Comparison of ENCODE assay signal across 1 cellular context in the genomic region with DNA sequence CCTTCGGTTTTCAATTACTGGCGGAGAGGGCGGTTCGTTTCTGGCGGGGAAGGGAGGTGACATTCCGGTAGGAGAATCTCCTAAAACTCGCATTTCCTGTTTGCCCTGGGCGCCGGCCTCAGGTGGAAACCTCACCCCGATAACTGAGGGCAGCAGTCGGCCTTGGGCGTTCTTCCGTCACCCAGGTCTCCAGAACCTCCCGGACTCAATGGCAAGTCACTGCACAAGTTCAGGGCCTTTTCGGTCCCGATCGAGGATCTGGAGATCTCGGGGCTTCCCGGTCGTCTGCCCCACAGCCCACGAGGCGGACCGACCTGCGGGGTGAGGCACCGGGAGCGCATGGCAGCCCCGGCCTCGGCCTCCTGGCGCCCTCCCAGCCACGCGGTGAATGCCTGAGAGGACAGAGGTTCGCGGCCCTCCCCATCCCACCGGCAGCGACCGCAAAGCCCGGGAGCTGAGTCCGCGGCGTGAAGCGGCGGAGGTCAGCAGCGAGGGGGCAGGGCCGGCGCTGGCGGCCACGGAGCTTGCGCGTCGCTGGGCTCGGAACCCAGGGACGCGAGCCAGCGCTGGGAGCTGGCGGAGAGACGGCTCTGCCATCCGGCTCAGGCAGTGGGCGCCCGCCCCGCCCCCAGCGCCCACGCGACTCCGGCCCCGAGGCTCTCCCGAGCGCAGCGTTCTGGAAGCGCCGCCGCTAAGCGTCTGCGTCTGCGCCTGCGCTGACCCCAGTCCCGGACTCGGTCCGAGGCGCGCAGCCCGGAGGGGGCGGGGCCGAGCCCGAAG.
TF ChIP-seq lines count a peak whose summit lies in the region.

No MANE protein-coding gene starts in this region.

TF ChIP-seq in HepG2, 621 proteins besides CTCF, POLR2A, EP300 and RAD21 (continued from another document and continues in another):
- TF ChIP-seq ZKSCAN5 (CRISPR knock-in tag; IDR thresholded peaks at IDR 0.05) (no peak), TEAD2 (CRISPR knock-in tag; IDR thresholded peaks at IDR 0.05) (no peak), NKX3-1 (CRISPR knock-in tag; IDR thresholded peaks at IDR 0.05) (no peak; the same call in 1 of the 2 replicates), TCF7L2 (IDR thresholded peaks at IDR 0.05; ENCODE audit: low read depth, low read length) (no peak), MEIS2 (CRISPR knock-in tag; IDR thresholded peaks at IDR 0.05) (peak; percentile 61; the same call in 1 of the 2 replicates), NFKB2 (CRISPR knock-in tag; IDR thresholded peaks at IDR 0.05; ENCODE audit: borderline replicate concordance) (0 out of 2 replicates have a peak, but pooled peaks have one; percentile 22), ZNF317 (CRISPR knock-in tag; IDR thresholded peaks at IDR 0.05) (no peak), SYNCRIP (IDR thresholded peaks at IDR 0.05; ENCODE audit: insufficient read depth, low read depth, low read length) (no peak), ZNF296 (CRISPR knock-in tag; conservative IDR thresholded peaks at IDR 0.05) (peak; percentile 58; the same call in 1 of the 2 replicates), SCMH1 (CRISPR knock-in tag; IDR thresholded peaks at IDR 0.05; ENCODE audit: borderline replicate concordance) (no peak), ZFX (CRISPR knock-in tag; IDR thresholded peaks at IDR 0.05; ENCODE audit: low read depth) (peak; percentile 86), ZNF598 (CRISPR knock-in tag; IDR thresholded peaks at IDR 0.05; ENCODE audit: borderline replicate concordance) (peak; percentile 69; the same call in 1 of the 2 replicates), MAFK (conservative IDR thresholded peaks at IDR 0.05 in 1 of 2, IDR thresholded peaks at IDR 0.05 in 1 of 2; ENCODE audit: low read length in 2 of 2) (no peak), RARA (CRISPR knock-in tag; IDR thresholded peaks at IDR 0.05) (no peak), SP5 (CRISPR knock-in tag; IDR thresholded peaks at IDR 0.05; ENCODE audit: borderline replicate concordance, low read depth) (no peak), NFIC (IDR thresholded peaks at IDR 0.05; ENCODE audit: low read length) (no peak), SMARCC2 (IDR thresholded peaks at IDR 0.05) (no peak), ADNP (CRISPR knock-in tag; IDR thresholded peaks at IDR 0.05) (no peak), ZFP91 (CRISPR knock-in tag; IDR thresholded peaks at IDR 0.05; ENCODE audit: borderline replicate concordance) (peak; percentile 92), ATF7-NPFF (CRISPR knock-in tag; IDR thresholded peaks at IDR 0.05; ENCODE audit: low read depth) (no peak; the same call in 1 of the 2 replicates), ZNF432 (CRISPR knock-in tag; IDR thresholded peaks at IDR 0.05; ENCODE audit: borderline replicate concordance) (no peak), SAFB2 (CRISPR knock-in tag; IDR thresholded peaks at IDR 0.05; ENCODE audit: borderline replicate concordance, low read depth) (peak; percentile 98), MED1 (CRISPR knock-in tag; IDR thresholded peaks at IDR 0.05) (0 out of 2 replicates have a peak, but pooled peaks have one; percentile 26), ZNF207 (IDR thresholded peaks at IDR 0.05; ENCODE audit: borderline replicate concordance) (no peak)
- TF ChIP-seq, protein P1, sequence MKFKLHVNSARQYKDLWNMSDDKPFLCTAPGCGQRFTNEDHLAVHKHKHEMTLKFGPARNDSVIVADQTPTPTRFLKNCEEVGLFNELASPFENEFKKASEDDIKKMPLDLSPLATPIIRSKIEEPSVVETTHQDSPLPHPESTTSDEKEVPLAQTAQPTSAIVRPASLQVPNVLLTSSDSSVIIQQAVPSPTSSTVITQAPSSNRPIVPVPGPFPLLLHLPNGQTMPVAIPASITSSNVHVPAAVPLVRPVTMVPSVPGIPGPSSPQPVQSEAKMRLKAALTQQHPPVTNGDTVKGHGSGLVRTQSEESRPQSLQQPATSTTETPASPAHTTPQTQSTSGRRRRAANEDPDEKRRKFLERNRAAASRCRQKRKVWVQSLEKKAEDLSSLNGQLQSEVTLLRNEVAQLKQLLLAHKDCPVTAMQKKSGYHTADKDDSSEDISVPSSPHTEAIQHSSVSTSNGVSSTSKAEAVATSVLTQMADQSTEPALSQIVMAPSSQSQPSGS (CRISPR knock-in tag; IDR thresholded peaks at IDR 0.05), result no peak
- TF ChIP-seq, protein P2, sequence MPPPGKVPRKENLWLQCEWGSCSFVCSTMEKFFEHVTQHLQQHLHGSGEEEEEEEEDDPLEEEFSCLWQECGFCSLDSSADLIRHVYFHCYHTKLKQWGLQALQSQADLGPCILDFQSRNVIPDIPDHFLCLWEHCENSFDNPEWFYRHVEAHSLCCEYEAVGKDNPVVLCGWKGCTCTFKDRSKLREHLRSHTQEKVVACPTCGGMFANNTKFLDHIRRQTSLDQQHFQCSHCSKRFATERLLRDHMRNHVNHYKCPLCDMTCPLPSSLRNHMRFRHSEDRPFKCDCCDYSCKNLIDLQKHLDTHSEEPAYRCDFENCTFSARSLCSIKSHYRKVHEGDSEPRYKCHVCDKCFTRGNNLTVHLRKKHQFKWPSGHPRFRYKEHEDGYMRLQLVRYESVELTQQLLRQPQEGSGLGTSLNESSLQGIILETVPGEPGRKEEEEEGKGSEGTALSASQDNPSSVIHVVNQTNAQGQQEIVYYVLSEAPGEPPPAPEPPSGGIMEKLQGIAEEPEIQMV (CRISPR knock-in tag; IDR thresholded peaks at IDR 0.05; ENCODE audit: low read depth), result peak; percentile 84; the same call in 1 of the 2 replicates
- TF ChIP-seq, protein P3, sequence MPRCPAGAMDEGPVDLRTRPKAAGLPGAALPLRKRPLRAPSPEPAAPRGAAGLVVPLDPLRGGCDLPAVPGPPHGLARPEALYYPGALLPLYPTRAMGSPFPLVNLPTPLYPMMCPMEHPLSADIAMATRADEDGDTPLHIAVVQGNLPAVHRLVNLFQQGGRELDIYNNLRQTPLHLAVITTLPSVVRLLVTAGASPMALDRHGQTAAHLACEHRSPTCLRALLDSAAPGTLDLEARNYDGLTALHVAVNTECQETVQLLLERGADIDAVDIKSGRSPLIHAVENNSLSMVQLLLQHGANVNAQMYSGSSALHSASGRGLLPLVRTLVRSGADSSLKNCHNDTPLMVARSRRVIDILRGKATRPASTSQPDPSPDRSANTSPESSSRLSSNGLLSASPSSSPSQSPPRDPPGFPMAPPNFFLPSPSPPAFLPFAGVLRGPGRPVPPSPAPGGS (CRISPR knock-in tag; IDR thresholded peaks at IDR 0.05), result peak; percentile 95; the same call in 1 of the 2 replicates
- TF ChIP-seq, protein P4, sequence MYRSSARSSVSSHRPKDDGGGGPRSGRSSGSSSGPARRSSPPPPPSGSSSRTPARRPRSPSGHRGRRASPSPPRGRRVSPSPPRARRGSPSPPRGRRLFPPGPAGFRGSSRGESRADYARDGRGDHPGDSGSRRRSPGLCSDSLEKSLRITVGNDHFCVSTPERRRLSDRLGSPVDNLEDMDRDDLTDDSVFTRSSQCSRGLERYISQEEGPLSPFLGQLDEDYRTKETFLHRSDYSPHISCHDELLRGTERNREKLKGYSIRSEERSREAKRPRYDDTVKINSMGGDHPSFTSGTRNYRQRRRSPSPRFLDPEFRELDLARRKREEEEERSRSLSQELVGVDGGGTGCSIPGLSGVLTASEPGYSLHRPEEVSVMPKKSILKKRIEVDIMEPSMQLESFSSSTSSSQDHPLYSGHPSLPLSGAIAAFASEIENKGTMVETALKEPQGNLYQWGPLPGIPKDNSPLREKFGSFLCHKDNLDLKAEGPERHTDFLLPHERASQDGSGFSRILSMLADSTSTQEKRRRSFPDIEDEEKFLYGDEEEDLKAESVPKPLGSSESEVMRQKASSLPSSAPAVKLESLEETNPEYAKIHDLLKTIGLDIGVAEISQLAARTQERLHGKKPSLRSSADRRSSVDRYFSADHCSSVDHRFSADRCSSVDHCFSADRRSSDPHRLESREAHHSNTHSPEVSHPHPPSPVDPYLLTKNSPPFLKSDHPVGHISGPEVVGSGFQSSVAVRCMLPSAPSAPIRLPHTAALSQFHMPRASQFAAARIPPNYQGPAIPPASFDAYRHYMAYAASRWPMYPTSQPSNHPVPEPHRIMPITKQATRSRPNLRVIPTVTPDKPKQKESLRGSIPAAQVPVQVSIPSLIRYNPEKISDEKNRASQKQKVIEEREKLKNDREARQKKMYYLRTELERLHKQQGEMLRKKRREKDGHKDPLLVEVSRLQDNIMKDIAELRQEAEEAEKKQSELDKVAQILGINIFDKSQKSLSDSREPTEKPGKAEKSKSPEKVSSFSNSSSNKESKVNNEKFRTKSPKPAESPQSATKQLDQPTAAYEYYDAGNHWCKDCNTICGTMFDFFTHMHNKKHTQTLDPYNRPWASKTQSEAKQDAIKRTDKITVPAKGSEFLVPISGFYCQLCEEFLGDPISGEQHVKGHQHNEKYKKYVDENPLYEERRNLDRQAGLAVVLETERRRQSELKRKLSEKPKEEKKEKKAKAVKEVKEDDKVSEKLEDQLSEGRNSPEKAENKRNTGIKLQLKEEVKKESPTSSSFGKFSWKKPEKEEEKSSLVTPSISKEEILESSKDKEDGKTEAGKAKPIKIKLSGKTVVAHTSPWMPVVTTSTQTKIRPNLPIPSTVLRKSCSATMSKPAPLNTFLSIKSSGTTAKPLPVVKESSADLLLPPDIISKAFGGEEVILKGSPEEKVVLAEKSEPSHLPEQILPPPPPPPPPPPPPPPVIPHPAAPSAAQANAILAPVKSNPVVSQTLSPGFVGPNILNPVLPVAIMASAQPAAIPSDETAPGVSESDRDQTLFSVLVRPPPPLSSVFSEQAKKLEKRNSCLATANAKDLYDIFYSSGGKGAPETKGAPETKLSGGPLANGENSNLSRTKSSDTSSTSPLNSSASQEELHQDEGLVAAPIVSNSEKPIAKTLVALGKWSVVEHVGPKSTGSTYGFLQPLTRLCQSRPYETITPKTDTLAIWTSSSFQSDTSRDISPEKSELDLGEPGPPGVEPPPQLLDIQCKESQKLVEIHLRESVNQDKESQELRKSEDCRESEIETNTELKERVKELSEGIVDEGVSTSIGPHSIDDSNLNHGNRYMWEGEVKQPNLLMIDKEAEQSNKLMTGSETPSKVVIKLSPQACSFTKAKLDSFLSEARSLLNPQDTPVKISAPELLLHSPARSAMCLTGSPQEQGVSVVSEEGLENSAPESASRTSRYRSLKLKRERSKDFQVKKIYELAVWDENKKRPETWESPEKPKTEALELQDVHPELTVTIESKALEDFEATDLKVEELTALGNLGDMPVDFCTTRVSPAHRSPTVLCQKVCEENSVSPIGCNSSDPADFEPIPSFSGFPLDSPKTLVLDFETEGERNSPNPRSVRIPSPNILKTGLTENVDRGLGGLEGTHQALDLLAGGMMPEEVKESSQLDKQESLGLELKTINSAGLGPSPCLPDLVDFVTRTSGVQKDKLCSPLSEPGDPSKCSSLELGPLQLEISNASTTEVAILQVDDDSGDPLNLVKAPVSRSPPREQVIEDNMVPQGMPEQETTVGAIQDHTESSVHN (CRISPR knock-in tag; IDR thresholded peaks at IDR 0.05), result no peak
- TF ChIP-seq, protein P5, sequence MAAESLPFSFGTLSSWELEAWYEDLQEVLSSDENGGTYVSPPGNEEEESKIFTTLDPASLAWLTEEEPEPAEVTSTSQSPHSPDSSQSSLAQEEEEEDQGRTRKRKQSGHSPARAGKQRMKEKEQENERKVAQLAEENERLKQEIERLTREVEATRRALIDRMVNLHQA (CRISPR knock-in tag; IDR thresholded peaks at IDR 0.05), result no peak
- TF ChIP-seq, protein P6, sequence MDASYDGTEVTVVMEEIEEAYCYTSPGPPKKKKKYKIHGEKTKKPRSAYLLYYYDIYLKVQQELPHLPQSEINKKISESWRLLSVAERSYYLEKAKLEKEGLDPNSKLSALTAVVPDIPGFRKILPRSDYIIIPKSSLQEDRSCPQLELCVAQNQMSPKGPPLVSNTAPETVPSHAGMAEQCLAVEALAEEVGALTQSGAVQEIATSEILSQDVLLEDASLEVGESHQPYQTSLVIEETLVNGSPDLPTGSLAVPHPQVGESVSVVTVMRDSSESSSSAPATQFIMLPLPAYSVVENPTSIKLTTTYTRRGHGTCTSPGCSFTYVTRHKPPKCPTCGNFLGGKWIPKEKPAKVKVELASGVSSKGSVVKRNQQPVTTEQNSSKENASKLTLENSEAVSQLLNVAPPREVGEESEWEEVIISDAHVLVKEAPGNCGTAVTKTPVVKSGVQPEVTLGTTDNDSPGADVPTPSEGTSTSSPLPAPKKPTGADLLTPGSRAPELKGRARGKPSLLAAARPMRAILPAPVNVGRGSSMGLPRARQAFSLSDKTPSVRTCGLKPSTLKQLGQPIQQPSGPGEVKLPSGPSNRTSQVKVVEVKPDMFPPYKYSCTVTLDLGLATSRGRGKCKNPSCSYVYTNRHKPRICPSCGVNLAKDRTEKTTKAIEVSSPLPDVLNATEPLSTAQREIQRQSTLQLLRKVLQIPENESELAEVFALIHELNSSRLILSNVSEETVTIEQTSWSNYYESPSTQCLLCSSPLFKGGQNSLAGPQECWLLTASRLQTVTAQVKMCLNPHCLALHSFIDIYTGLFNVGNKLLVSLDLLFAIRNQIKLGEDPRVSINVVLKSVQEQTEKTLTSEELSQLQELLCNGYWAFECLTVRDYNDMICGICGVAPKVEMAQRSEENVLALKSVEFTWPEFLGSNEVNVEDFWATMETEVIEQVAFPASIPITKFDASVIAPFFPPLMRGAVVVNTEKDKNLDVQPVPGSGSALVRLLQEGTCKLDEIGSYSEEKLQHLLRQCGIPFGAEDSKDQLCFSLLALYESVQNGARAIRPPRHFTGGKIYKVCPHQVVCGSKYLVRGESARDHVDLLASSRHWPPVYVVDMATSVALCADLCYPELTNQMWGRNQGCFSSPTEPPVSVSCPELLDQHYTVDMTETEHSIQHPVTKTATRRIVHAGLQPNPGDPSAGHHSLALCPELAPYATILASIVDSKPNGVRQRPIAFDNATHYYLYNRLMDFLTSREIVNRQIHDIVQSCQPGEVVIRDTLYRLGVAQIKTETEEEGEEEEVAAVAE (CRISPR knock-in tag; IDR thresholded peaks at IDR 0.05; ENCODE audit: borderline replicate concordance), result no peak
- TF ChIP-seq, protein P7, sequence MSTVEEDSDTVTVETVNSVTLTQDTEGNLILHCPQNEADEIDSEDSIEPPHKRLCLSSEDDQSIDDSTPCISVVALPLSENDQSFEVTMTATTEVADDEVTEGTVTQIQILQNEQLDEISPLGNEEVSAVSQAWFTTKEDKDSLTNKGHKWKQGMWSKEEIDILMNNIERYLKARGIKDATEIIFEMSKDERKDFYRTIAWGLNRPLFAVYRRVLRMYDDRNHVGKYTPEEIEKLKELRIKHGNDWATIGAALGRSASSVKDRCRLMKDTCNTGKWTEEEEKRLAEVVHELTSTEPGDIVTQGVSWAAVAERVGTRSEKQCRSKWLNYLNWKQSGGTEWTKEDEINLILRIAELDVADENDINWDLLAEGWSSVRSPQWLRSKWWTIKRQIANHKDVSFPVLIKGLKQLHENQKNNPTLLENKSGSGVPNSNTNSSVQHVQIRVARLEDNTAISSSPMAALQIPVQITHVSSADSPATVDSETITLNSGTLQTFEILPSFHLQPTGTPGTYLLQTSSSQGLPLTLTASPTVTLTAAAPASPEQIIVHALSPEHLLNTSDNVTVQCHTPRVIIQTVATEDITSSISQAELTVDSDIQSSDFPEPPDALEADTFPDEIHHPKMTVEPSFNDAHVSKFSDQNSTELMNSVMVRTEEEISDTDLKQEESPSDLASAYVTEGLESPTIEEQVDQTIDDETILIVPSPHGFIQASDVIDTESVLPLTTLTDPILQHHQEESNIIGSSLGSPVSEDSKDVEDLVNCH (CRISPR knock-in tag; IDR thresholded peaks at IDR 0.05), result no peak
